ENCODE assay signal across 1 cellular context in genomic region chr21:31255846-31256395, GRCh38.
TF ChIP-seq lines count a peak whose summit lies in the region.

No MANE protein-coding gene starts in this region.

TF ChIP-seq in GM23338, 12 proteins besides CTCF, POLR2A, EP300 and RAD21 (continued from another document):
- TF ChIP-seq, protein P1, sequence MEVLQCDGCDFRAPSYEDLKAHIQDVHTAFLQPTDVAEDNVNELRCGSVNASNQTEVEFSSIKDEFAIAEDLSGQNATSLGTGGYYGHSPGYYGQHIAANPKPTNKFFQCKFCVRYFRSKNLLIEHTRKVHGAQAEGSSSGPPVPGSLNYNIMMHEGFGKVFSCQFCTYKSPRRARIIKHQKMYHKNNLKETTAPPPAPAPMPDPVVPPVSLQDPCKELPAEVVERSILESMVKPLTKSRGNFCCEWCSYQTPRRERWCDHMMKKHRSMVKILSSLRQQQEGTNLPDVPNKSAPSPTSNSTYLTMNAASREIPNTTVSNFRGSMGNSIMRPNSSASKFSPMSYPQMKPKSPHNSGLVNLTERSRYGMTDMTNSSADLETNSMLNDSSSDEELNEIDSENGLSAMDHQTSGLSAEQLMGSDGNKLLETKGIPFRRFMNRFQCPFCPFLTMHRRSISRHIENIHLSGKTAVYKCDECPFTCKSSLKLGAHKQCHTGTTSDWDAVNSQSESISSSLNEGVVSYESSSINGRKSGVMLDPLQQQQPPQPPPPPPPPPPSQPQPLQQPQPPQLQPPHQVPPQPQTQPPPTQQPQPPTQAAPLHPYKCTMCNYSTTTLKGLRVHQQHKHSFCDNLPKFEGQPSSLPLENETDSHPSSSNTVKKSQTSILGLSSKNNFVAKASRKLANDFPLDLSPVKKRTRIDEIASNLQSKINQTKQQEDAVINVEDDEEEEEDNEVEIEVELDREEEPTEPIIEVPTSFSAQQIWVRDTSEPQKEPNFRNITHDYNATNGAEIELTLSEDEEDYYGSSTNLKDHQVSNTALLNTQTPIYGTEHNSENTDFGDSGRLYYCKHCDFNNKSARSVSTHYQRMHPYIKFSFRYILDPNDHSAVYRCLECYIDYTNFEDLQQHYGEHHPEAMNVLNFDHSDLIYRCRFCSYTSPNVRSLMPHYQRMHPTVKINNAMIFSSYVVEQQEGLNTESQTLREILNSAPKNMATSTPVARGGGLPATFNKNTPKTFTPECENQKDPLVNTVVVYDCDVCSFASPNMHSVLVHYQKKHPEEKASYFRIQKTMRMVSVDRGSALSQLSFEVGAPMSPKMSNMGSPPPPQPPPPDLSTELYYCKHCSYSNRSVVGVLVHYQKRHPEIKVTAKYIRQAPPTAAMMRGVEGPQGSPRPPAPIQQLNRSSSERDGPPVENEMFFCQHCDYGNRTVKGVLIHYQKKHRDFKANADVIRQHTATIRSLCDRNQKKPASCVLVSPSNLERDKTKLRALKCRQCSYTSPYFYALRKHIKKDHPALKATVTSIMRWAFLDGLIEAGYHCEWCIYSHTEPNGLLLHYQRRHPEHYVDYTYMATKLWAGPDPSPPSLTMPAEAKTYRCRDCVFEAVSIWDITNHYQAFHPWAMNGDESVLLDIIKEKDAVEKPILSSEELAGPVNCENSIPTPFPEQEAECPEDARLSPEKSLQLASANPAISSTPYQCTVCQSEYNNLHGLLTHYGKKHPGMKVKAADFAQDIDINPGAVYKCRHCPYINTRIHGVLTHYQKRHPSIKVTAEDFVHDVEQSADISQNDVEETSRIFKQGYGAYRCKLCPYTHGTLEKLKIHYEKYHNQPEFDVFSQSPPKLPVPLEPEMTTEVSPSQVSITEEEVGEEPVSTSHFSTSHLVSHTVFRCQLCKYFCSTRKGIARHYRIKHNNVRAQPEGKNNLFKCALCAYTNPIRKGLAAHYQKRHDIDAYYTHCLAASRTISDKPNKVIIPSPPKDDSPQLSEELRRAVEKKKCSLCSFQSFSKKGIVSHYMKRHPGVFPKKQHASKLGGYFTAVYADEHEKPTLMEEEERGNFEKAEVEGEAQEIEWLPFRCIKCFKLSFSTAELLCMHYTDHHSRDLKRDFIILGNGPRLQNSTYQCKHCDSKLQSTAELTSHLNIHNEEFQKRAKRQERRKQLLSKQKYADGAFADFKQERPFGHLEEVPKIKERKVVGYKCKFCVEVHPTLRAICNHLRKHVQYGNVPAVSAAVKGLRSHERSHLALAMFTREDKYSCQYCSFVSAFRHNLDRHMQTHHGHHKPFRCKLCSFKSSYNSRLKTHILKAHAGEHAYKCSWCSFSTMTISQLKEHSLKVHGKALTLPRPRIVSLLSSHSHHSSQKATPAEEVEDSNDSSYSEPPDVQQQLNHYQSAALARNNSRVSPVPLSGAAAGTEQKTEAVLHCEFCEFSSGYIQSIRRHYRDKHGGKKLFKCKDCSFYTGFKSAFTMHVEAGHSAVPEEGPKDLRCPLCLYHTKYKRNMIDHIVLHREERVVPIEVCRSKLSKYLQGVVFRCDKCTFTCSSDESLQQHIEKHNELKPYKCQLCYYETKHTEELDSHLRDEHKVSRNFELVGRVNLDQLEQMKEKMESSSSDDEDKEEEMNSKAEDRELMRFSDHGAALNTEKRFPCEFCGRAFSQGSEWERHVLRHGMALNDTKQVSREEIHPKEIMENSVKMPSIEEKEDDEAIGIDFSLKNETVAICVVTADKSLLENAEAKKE (CRISPR knock-in tag; IDR thresholded peaks at IDR 0.05), result no peak
- TF ChIP-seq CREB1 (CRISPR knock-in tag; IDR thresholded peaks at IDR 0.05; ENCODE audit: low read depth), result no peak
